Comparison of ENCODE assay signal across 12 cellular contexts in the genomic region with DNA sequence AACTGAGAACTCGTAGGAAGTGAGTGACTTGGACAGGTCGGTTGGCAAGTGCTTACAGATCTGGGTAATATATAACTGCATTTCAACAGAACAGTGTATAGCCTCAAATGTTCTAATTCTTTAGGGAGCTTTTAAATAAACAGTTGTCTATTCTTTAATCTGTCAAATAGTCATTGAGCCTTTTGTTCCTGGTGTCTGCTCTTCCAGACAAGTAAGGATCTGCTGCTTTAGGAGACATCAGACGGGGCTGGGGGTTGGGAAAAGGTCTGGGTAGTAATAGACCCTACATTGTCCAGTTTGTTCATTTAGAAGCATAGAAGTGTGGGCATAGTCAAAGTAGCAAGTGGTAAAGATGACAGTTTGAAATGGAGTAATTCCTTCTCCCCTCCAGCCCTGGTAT. TPM values are rescaled to one million over a fixed set of nuclear protein-coding genes. Genes with fewer than 3 reads are reported as not detected.
DNase-seq lines count a peak whose midpoint lies in the region; ATAC-seq, FAIRE-seq and TF ChIP-seq lines count a peak whose summit lies in the region.
"Had no signal": no experiment of that assay in that cellular context is flagged by ENCODE, and none has a peak within 500 bp of the region (broad histone marks: within the 10 kb centered on the region; RNA-seq: fewer than 3 reads in every experiment).

No MANE protein-coding gene starts in this region.

- H3K27me3 ChIP-seq in CD4-positive, CD25-positive, alpha-beta regulatory T cell (ENCODE audit: control insufficient read depth, insufficient read depth, low read length), result no peaks in the 10 kb centered on the region
- H3K27me3 ChIP-seq in Karpas-422 (ENCODE audit: low read length) (no peaks in the 10 kb centered on the region), astrocyte (ENCODE audit: insufficient read depth, low read length) (no peaks in the 10 kb centered on the region), esophagus squamous epithelium (no peaks in the 10 kb centered on the region)
- H3K27me3 ChIP-seq: heart right ventricle had no signal

- intact Hi-C loops in esophagus squamous epithelium (cut with DNase I), result no loop called here

- peak overlapping the region in 2 of 3 donors; percentile 70 to 94 for H3K27ac Mint-ChIP-seq in CD4-positive, CD25-positive, alpha-beta regulatory T cell
- peak overlapping the region; percentile 99 for H3K27ac Mint-ChIP-seq in astrocyte (ENCODE audit: unreplicated experiment)
- H3K27ac Mint-ChIP-seq in neural crest cell (ENCODE audit: unreplicated experiment), result no peak overlapping the region

- 46 to 58% methylated on average over 3 of the region's 3 CpGs for WGBS in esophagus squamous epithelium, 2 donors

- TF ChIP-seq POLR2A in esophagus squamous epithelium (IDR thresholded peaks at IDR 0.05), result no peak

- H3K27me3 Mint-ChIP-seq in CD4-positive, CD25-positive, alpha-beta regulatory T cell, result no peaks in the 10 kb centered on the region
- H3K27me3 Mint-ChIP-seq in astrocyte (ENCODE audit: low read depth, unreplicated experiment) (no peaks in the 10 kb centered on the region), neural crest cell (ENCODE audit: low read depth) (no peaks in the 10 kb centered on the region)

- FAIRE-seq in astrocyte (lab: Jason Lieb, UNC), result no peak
- FAIRE-seq: D721Med, small intestine had no signal

- H3K4me1 Mint-ChIP-seq in CD4-positive, CD25-positive, alpha-beta regulatory T cell, result peaks cover 13 to 62% (median 46%) of the 10 kb centered on the region in 4 donors
- H3K4me1 Mint-ChIP-seq in astrocyte (ENCODE audit: low read depth, unreplicated experiment) (peaks cover 19% of the 10 kb centered on the region), neural crest cell (peaks cover 53% of the 10 kb centered on the region)

- no peak overlapping the region for H3K27ac ChIP-seq in CD4-positive, CD25-positive, alpha-beta regulatory T cell (ENCODE audit: insufficient read depth, low read length, poor library complexity, severe bottlenecking)
- H3K27ac ChIP-seq in Karpas-422 (ENCODE audit: low read length) (no peak overlapping the region), astrocyte (ENCODE audit: low read depth, low read length) (no peak overlapping the region), esophagus squamous epithelium (peak overlapping the region in 2 of 4 donors; percentile 3 to 99)

- peaks cover 0 to 1% (median 0%) of the 10 kb centered on the region in 7 donors for H3K9me3 Mint-ChIP-seq in CD4-positive, CD25-positive, alpha-beta regulatory T cell
- no peaks in the 10 kb centered on the region for H3K9me3 Mint-ChIP-seq in astrocyte (ENCODE audit: unreplicated experiment)
- H3K9me3 Mint-ChIP-seq in neural crest cell, result no peaks in the 10 kb centered on the region

- peak overlapping the region; percentile 14 for H3K4me3 ChIP-seq in CD4-positive, CD25-positive, alpha-beta regulatory T cell (ENCODE audit: low read depth, low read length)
- H3K4me3 ChIP-seq in Karpas-422 (ENCODE audit: low read length) (peak overlapping the region; percentile 100; the same call in 1 of the 2 replicates), astrocyte (ENCODE audit: insufficient read depth, low read depth, low read length) (no peak overlapping the region), esophagus squamous epithelium (no peak overlapping the region)

- H3K79me2 ChIP-seq in Karpas-422 (ENCODE audit: low read length) (peaks cover 73% of the 10 kb centered on the region), astrocyte (ENCODE audit: insufficient read depth, low read length) (peaks cover 73% of the 10 kb centered on the region)

- H3K4me2 ChIP-seq in Karpas-422 (ENCODE audit: low read depth, low read length, poor library complexity, severe bottlenecking), result peak overlapping the region; percentile 93
- H3K4me2 ChIP-seq in astrocyte (ENCODE audit: low read length), result peak overlapping the region; percentile 16

- no peaks in the 10 kb centered on the region for H3K9me2 ChIP-seq in Karpas-422 (replicated peaks; ENCODE audit: insufficient read depth, low read length)

- TF ChIP-seq CTCF in astrocyte (IDR thresholded peaks at IDR 0.05; ENCODE audit: insufficient read depth, low read depth, low read length), result no peak
- TF ChIP-seq CTCF in neural crest cell (conservative IDR thresholded peaks at IDR 0.05), result no peak
- no peak for TF ChIP-seq CTCF in esophagus squamous epithelium (IDR thresholded peaks at IDR 0.05)

- H3K36me3 ChIP-seq in CD4-positive, CD25-positive, alpha-beta regulatory T cell (ENCODE audit: control insufficient read depth, insufficient read depth, low read length), result no peaks in the 10 kb centered on the region
- H3K36me3 ChIP-seq in Karpas-422 (ENCODE audit: insufficient read depth, low read length) (peaks cover 8% of the 10 kb centered on the region; the same call in 1 of the 2 replicates), astrocyte (ENCODE audit: insufficient read depth, low read length) (no peaks in the 10 kb centered on the region), esophagus squamous epithelium (peaks cover 0 to 2% (median 0%) of the 10 kb centered on the region in 3 donors)

- no peak for ATAC-seq in CD4-positive, CD25-positive, alpha-beta regulatory T cell (ENCODE audit: low read depth in 2 of 2)
- ATAC-seq: heart right ventricle had no signal

- H3K9me3 ChIP-seq in CD4-positive, CD25-positive, alpha-beta regulatory T cell (ENCODE audit: control insufficient read depth in 2 of 2, low read length in 2 of 2), result no peaks in the 10 kb centered on the region
- no peaks in the 10 kb centered on the region for H3K9me3 ChIP-seq in Karpas-422 (ENCODE audit: low read length)
- H3K9me3 ChIP-seq in astrocyte (ENCODE audit: insufficient read depth, low read depth, low read length), result no peaks in the 10 kb centered on the region
- H3K9me3 ChIP-seq in esophagus squamous epithelium, result no peaks in the 10 kb centered on the region
- H3K9me3 ChIP-seq: heart right ventricle had no signal

- H4K20me1 ChIP-seq in Karpas-422 (ENCODE audit: insufficient read depth, low read depth, low read length) (peaks cover 6% of the 10 kb centered on the region), astrocyte (ENCODE audit: insufficient read depth, low read length) (peaks cover 59% of the 10 kb centered on the region)

- H3K4me1 ChIP-seq in CD4-positive, CD25-positive, alpha-beta regulatory T cell (ENCODE audit: control insufficient read depth, insufficient read depth, low read length, poor library complexity, severe bottlenecking), result peaks cover 36% of the 10 kb centered on the region
- H3K4me1 ChIP-seq in Karpas-422 (ENCODE audit: low read length), result peaks cover 40% of the 10 kb centered on the region
- H3K4me1 ChIP-seq in astrocyte (ENCODE audit: insufficient read depth, low read length), result peaks cover 7% of the 10 kb centered on the region
- H3K4me1 ChIP-seq in esophagus squamous epithelium, result peaks cover 24 to 61% (median 25%) of the 10 kb centered on the region in 3 donors

- H3K36me3 Mint-ChIP-seq in CD4-positive, CD25-positive, alpha-beta regulatory T cell, result no peaks in the 10 kb centered on the region
- no peaks in the 10 kb centered on the region for H3K36me3 Mint-ChIP-seq in astrocyte (ENCODE audit: low read depth, unreplicated experiment)
- H3K36me3 Mint-ChIP-seq in neural crest cell (ENCODE audit: low read depth), result no peaks in the 10 kb centered on the region

- no peak overlapping the region for H2AFZ ChIP-seq in Karpas-422 (ENCODE audit: low read length)
- H2AFZ ChIP-seq in astrocyte (ENCODE audit: low read depth, low read length), result no peak overlapping the region

- no peak for DNase-seq in CD4-positive, CD25-positive, alpha-beta regulatory T cell
- no peak for DNase-seq in Karpas-422
- no peak for DNase-seq in astrocyte (ENCODE audit: low read depth)
- DNase-seq in neural crest cell (ENCODE audit: low read depth, low spot score), result no peak
- DNase-seq in NCI-H1092 treated with DMSO at 0.1 percent for 48 hours (lab: John Stamatoyannopoulos, UW), result no peak
- DNase-seq in esophagus squamous epithelium (lab: John Stamatoyannopoulos, UW), result no peak
- DNase-seq in iPS-NIHi11 (ENCODE audit: low spot score), result no peak
- no peak for DNase-seq in SKM-1 (lab: John Stamatoyannopoulos, UW; ENCODE audit: unreplicated experiment)
- DNase-seq: heart right ventricle, NCI-H82, small intestine had no signal

- peak overlapping the region; percentile 24 for H3K9ac ChIP-seq in Karpas-422 (ENCODE audit: low read length)
- H3K9ac ChIP-seq in astrocyte (ENCODE audit: low read length), result no peak overlapping the region

- peak overlapping the region; percentile 74 to 99 (median 94) for H3K4me3 Mint-ChIP-seq in CD4-positive, CD25-positive, alpha-beta regulatory T cell
- H3K4me3 Mint-ChIP-seq in astrocyte (ENCODE audit: unreplicated experiment) (peak overlapping the region; percentile 96), neural crest cell (peak overlapping the region; percentile 93)

RNA-seq across cellular contexts. Expression of gene PTPN11, which starts 2.0 kb away (rescaled TPM):
- total RNA-seq in CD4-positive, CD25-positive, alpha-beta regulatory T cell, result 51.9 TPM
- polyA plus RNA-seq in CD4-positive, CD25-positive, alpha-beta regulatory T cell, result 10 to 100 TPM; 57.0 to 66.9 (median 62.2) TPM
- total RNA-seq in Karpas-422 (2014; rRNA removed; shearing (Covaris generic); ENCODE audit: low replicate concordance), result 65.3 and 66.3 TPM in 2 replicates
- 128 and 143 TPM in 2 replicates for total RNA-seq in astrocyte
- total RNA-seq in neural crest cell, result 91.8 and 92.1 TPM in 2 replicates
- 10 to 100 TPM; 29.0 to 82.0 (median 57.5) TPM for total RNA-seq in esophagus squamous epithelium

RNA-seq across cellular contexts. Expression of gene RPL6, which starts 11.3 kb away (rescaled TPM):
- 1,320 TPM for total RNA-seq in CD4-positive, CD25-positive, alpha-beta regulatory T cell
- polyA plus RNA-seq in CD4-positive, CD25-positive, alpha-beta regulatory T cell, result 100 to 1,000 TPM; 375 to 624 (median 546) TPM
- total RNA-seq in Karpas-422 (2014; rRNA removed; shearing (Covaris generic); ENCODE audit: low replicate concordance), result 2,259 and 2,811 TPM in 2 replicates
- total RNA-seq in astrocyte (1,024 and 1,136 TPM in 2 replicates), neural crest cell (1,997 and 2,075 TPM in 2 replicates), esophagus squamous epithelium (1,000 to 10,000 TPM; 1,154 to 2,029 (median 1,623) TPM)

RNA-seq across cellular contexts. Expression of gene HECTD4, which starts 38.5 kb away (rescaled TPM):
- 59.3 TPM for total RNA-seq in CD4-positive, CD25-positive, alpha-beta regulatory T cell
- 1 to 10 TPM; 2.1 to 3.4 (median 2.6) TPM for polyA plus RNA-seq in CD4-positive, CD25-positive, alpha-beta regulatory T cell
- total RNA-seq in Karpas-422 (2014; rRNA removed; shearing (Covaris generic); ENCODE audit: low replicate concordance), result 28.0 and 32.5 TPM in 2 replicates
- total RNA-seq in astrocyte (38.9 and 40.3 TPM in 2 replicates), neural crest cell (47.8 and 49.4 TPM in 2 replicates), esophagus squamous epithelium (10 to 100 TPM; 15.4 to 53.4 (median 33.4) TPM)

Comparison
In these comparisons a context has a peak if more than half of its experiments do, and no peak if none do; other contexts are left out.
1. H3K4me3 ChIP-seq: peak in CD4-positive, CD25-positive, alpha-beta regulatory T cell (single experiment) and Karpas-422 (single experiment); none in astrocyte (single experiment) and esophagus squamous epithelium (0 of 4).
2. Peak in every context shown above with its lines, with median percentiles within 50 percentile points of each other: H3K4me3 Mint-ChIP-seq.